In the genomic region with DNA sequence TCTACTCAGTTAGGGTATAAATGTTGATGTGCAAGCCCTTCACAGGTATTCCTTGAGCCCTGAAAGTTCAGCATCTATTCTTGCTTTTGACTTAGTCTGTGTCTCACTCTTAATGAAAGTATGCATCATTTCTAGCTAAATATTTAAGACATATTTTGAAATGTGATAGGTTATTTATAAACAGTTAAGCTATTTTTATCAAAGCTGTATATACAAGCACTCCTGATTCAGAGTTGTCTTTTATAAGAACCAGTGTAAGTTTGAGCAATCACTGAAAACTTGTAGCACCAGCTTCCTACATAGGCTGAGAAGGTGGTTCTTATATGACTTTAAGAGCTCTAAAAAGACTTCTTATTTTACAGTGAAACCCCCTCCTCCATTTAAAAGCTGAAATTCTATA, we compare ENCODE assay signal across 27 cellular contexts.
"Had no signal": no experiment of that assay in that cellular context is flagged by ENCODE, and none has a peak within 500 bp of the region (broad histone marks: within the 10 kb centered on the region; RNA-seq: fewer than 3 reads in every experiment).

No MANE protein-coding gene starts in this region.

- H3K4me3 ChIP-seq: esophagus squamous epithelium, pancreas, prostate gland, sigmoid colon, uterus had no signal

- ATAC-seq: activated CD8-positive, alpha-beta T cell treated with anti-CD3 and anti-CD28 coated beads for 36 hours; activated naive CD4-positive, alpha-beta T cell treated with anti-CD3 and anti-CD28 coated beads, Interleukin-2, amount 50 U/mL, for 72 hours; activated T-cell treated with anti-CD3 and anti-CD28 coated beads, Interleukin-2, amount 50 U/mL, for 4 hours; left colon; naive thymus-derived CD8-positive, alpha-beta T cell; pancreas; stimulated activated effector memory CD8-positive, alpha-beta T cell treated with anti-CD3 and anti-CD28 coated beads, Interleukin-12 subunit alpha, Interleukin-12 subunit beta, amount 100 ng/mL, for 72 hours; stimulated activated naive CD8-positive, alpha-beta T cell treated with anti-CD3 and anti-CD28 coated beads, Interleukin-15, amount 100 ng/mL, for 72 hours had no signal

- H3K27ac ChIP-seq: epithelial cell of prostate, esophagus squamous epithelium, pancreas, prostate gland, uterus had no signal

- DNase-seq: activated B cell treated with CpG ODN at 0.5 μM for 24 hours; activated CD4-positive, alpha-beta T cell treated with anti-CD3 and anti-CD28 coated beads, Interleukin-2, amount 50 U/mL, for 1 hour; activated CD8-positive, alpha-beta T cell treated with anti-CD3 and anti-CD28 coated beads for 36 hours; activated naive CD4-positive, alpha-beta T cell; activated T-cell treated with anti-CD3 and anti-CD28 coated beads, Interleukin-2, amount 50 U/mL, for 4 hours; anterior cingulate cortex; esophagus squamous epithelium; foreskin fibroblast; head of caudate nucleus; hypothalamus; immature natural killer cell; kidney; left colon; naive thymus-derived CD8-positive, alpha-beta T cell; nucleus accumbens; pancreas; retina; sigmoid colon; small intestine; stimulated activated CD4-positive, alpha-beta T cell treated with anti-CD3 and anti-CD28 coated beads, Interleukin-4, amount 100 ng/mL, for 24 hours; stimulated activated naive CD8-positive, alpha-beta T cell treated with anti-CD3 and anti-CD28 coated beads, Interleukin-15, amount 100 ng/mL, for 72 hours; substantia nigra; uterus had no signal

- H3K27me3 ChIP-seq: esophagus squamous epithelium, pancreas, sigmoid colon, uterus had no signal

- H3K9me3 ChIP-seq: esophagus squamous epithelium, pancreas, prostate gland, sigmoid colon, uterus had no signal

- H3K36me3 ChIP-seq: esophagus squamous epithelium, pancreas, prostate gland, sigmoid colon, uterus had no signal

- H3K4me1 ChIP-seq: esophagus squamous epithelium, pancreas, prostate gland, uterus had no signal
